32 cellular contexts compared by ENCODE assay signal in genomic region chr10:123944661-123945060, GRCh38. TPM values are rescaled to one million over a fixed set of nuclear protein-coding genes. Genes with fewer than 3 reads are reported as not detected.
"Had no signal": no experiment of that assay in that cellular context is flagged by ENCODE, and none has a peak within 500 bp of the region (broad histone marks: within the 10 kb centered on the region; RNA-seq: fewer than 3 reads in every experiment).

No MANE protein-coding gene starts in this region.

- H3K27me3 ChIP-seq: neural progenitor cell, pancreas, right atrium auricular region, right lobe of liver, suprapubic skin, thyroid gland, tibial nerve, upper lobe of left lung, vagina had no signal

- H3K4me1 ChIP-seq: neural progenitor cell, pancreas, prostate gland, right atrium auricular region, right lobe of liver, spleen, suprapubic skin, upper lobe of left lung, vagina had no signal

- H3K4me1 Mint-ChIP-seq: nephron; neural progenitor cell; stimulated activated naive CD8-positive, alpha-beta T cell treated with anti-CD3 and anti-CD28 coated beads, Interleukin-15, amount 100 ng/mL, for 72 hours had no signal

- H3K4me3 ChIP-seq: neural progenitor cell, pancreas, prostate gland, right atrium auricular region, right lobe of liver, skin epidermis, smooth muscle cell, spleen, suprapubic skin, thoracic aorta, thyroid gland, tibial nerve, upper lobe of left lung, vagina had no signal

- H3K36me3 ChIP-seq: neural progenitor cell, pancreas, prostate gland, right atrium auricular region, right lobe of liver, spleen, suprapubic skin, thoracic aorta, thyroid gland, tibial nerve, upper lobe of left lung, vagina had no signal

- H3K4me2 ChIP-seq: neural progenitor cell had no signal

- DNase-seq: naive thymus-derived CD4-positive, alpha-beta T cell; natural killer cell; occipital lobe; pancreas; retina; right lobe of liver; spleen; stimulated activated CD4-positive, alpha-beta T cell treated with anti-CD3 and anti-CD28 coated beads, Interleukin-12 subunit alpha, Interleukin-12 subunit beta, amount 100 ng/mL, for 4 hours; stimulated activated CD4-positive, alpha-beta T cell treated with anti-CD3 and anti-CD28 coated beads, Interleukin-1b, Interleukin-23, amount 100 ng/mL, for 48 hours; stimulated activated CD4-positive, alpha-beta T cell treated with anti-CD3 and anti-CD28 coated beads, Interleukin-4, amount 100 ng/mL, for 1 hour; stimulated activated CD4-positive, alpha-beta T cell treated with anti-CD3 and anti-CD28 coated beads, Interleukin-4, amount 100 ng/mL, for 4 hours; stimulated activated CD8-positive, alpha-beta memory T cell treated with anti-CD3 and anti-CD28 coated beads, Interleukin-4, amount 100 ng/mL, for 48 hours; stimulated activated naive CD4-positive, alpha-beta T cell; stimulated activated naive CD8-positive, alpha-beta T cell treated with anti-CD3 and anti-CD28 coated beads, Interleukin-15, amount 100 ng/mL, for 72 hours; stimulated activated naive CD8-positive, alpha-beta T cell treated with anti-CD3 and anti-CD28 coated beads, Interleukin-15, Interleukin-2, amounts not matched to agents 100 U/mL and 50 U/mL, for 24 hours; substantia nigra; trophoblast cell; upper lobe of left lung had no signal

- H3K27ac Mint-ChIP-seq: naive thymus-derived CD4-positive, alpha-beta T cell; natural killer cell; nephron; neural progenitor cell; stimulated activated memory B cell treated with anti-CD40 and anti-IgM and Interleukin-4, amounts not matched to agents 10 μg/mL and 1 μg/mL and 100 μg/mL, for 72 hours; stimulated activated naive CD8-positive, alpha-beta T cell treated with anti-CD3 and anti-CD28 coated beads, Interleukin-15, amount 100 ng/mL, for 72 hours had no signal

- H3K9ac ChIP-seq: neural progenitor cell had no signal

- H3K9me3 Mint-ChIP-seq: natural killer cell; nephron; neural progenitor cell; stimulated activated naive CD8-positive, alpha-beta T cell treated with anti-CD3 and anti-CD28 coated beads, Interleukin-15, amount 100 ng/mL, for 72 hours had no signal

- H3K9me3 ChIP-seq: pancreas, prostate gland, right atrium auricular region, right lobe of liver, spleen, suprapubic skin, thoracic aorta, thyroid gland, tibial nerve, upper lobe of left lung, vagina had no signal

- ATAC-seq: naive thymus-derived CD4-positive, alpha-beta T cell; natural killer cell; pancreas; right lobe of liver; stimulated activated memory B cell treated with anti-CD40 and anti-IgM and Interleukin-4, amounts not matched to agents 10 μg/mL and 1 μg/mL and 100 μg/mL, for 72 hours; stimulated activated naive CD8-positive, alpha-beta T cell treated with anti-CD3 and anti-CD28 coated beads, Interleukin-15, amount 100 ng/mL, for 72 hours; stimulated activated naive CD8-positive, alpha-beta T cell treated with anti-CD3 and anti-CD28 coated beads, Interleukin-15, Interleukin-2, amounts not matched to agents 100 U/mL and 50 U/mL, for 24 hours had no signal

- FAIRE-seq: pancreas, urothelium cell line had no signal

- H3K36me3 Mint-ChIP-seq: naive thymus-derived CD4-positive, alpha-beta T cell; natural killer cell; neural progenitor cell; stimulated activated memory B cell treated with anti-CD40 and anti-IgM and Interleukin-4, amounts not matched to agents 10 μg/mL and 1 μg/mL and 100 μg/mL, for 72 hours had no signal

- H3K4me3 Mint-ChIP-seq: naive thymus-derived CD4-positive, alpha-beta T cell; natural killer cell; nephron; neural progenitor cell; stimulated activated memory B cell treated with anti-CD40 and anti-IgM and Interleukin-4, amounts not matched to agents 10 μg/mL and 1 μg/mL and 100 μg/mL, for 72 hours; stimulated activated naive CD8-positive, alpha-beta T cell treated with anti-CD3 and anti-CD28 coated beads, Interleukin-15, amount 100 ng/mL, for 72 hours had no signal

- H3K27ac ChIP-seq: neural progenitor cell, pancreas, prostate gland, right atrium auricular region, right lobe of liver, skin epidermis, spleen, suprapubic skin, thoracic aorta, upper lobe of left lung, vagina had no signal

RNA-seq across cellular contexts. Expression of gene CPXM2, which starts 53.1 kb away (rescaled TPM):
- total RNA-seq: naive thymus-derived CD4-positive, alpha-beta T cell; natural killer cell had no signal
- polyA plus RNA-seq: naive thymus-derived CD4-positive, alpha-beta T cell; neural cell had no signal
